8 cellular contexts compared by ENCODE assay signal in genomic region chr15:98649996-98650870, GRCh38. TPM values are rescaled to one million over a fixed set of nuclear protein-coding genes. Genes with fewer than 3 reads are reported as not detected.
DNase-seq lines count a peak whose midpoint lies in the region; ATAC-seq and TF ChIP-seq lines count a peak whose summit lies in the region.

No MANE protein-coding gene starts in this region.

- DNase-seq in NCI-H1417 (lab: John Stamatoyannopoulos, UW) (peak in 2 of 3 experiments; percentile 74 to 79), NCI-H1417 treated with DMSO at 0.1 percent for 48 hours (lab: John Stamatoyannopoulos, UW) (no peak), dedifferentiated amniotic fluid mesenchymal stem cell (ENCODE audit: extremely low spot score) (peak; percentile 19), lower leg skin (ENCODE audit: low spot score in 2 of 2) (peak in 1 of 2 donors; percentile 88), GM19238 (ENCODE audit: insufficient read length, low spot score) (no peak)
- DNase-seq in activated CD4-positive, alpha-beta T cell treated with anti-CD3 and anti-CD28 coated beads for 36 hours, result peak; percentile 68
- DNase-seq in stimulated activated CD8-positive, alpha-beta memory T cell treated with anti-CD3 and anti-CD28 coated beads, Interleukin-15, amount 100 ng/mL, for 24 hours (ENCODE audit: low read depth), result peak; percentile 2

- CTCF ChIA-PET in activated CD4-positive, alpha-beta T cell treated with anti-CD3 and anti-CD28 coated beads for 36 hours (lab: Charles Lee), result interaction anchor here (1.2 kb wide), 1 partner anchor 132 kb away, joined by 3 read pairs; no protein-coding TSS in a partner anchor

- peak; percentile 5 for ATAC-seq in activated CD4-positive, alpha-beta T cell treated with anti-CD3 and anti-CD28 coated beads for 36 hours
- no peak for ATAC-seq in HG03439 (IDR thresholded peaks at IDR 0.05; ENCODE audit: unreplicated experiment)

- H3K4me1 Mint-ChIP-seq in activated CD4-positive, alpha-beta T cell treated with anti-CD3 and anti-CD28 coated beads for 36 hours, result peaks cover 35% of the 10 kb centered on the region

- TF ChIP-seq POLR2A in lower leg skin (IDR thresholded peaks at IDR 0.05), result no peak

- TF ChIP-seq CTCF in lower leg skin (IDR thresholded peaks at IDR 0.05), result no peak

- H3K27ac Mint-ChIP-seq in activated CD4-positive, alpha-beta T cell treated with anti-CD3 and anti-CD28 coated beads for 36 hours, result peak overlapping the region; percentile 91

- intact Hi-C loops in activated CD4-positive, alpha-beta T cell treated with anti-CD3 and anti-CD28 coated beads for 36 hours (cut with DNase I, micrococcal nuclease), result loop anchor here (2.0 to 10.0 kb wide), 8 partner anchors 101 to 1947 kb away; partner anchors contain the start of genes ARRDC4 (in 1 of the 2) and LRRC28 (in 1 of the 2)
- intact Hi-C loops in lower leg skin (cut with DNase I; ENCODE audit: low total_unique reads), result loop anchor here (10.0 kb wide), 2 partner anchors 125 to 135 kb away; no protein-coding TSS in a partner anchor

- peak overlapping the region; percentile 89 for H3K4me3 Mint-ChIP-seq in activated CD4-positive, alpha-beta T cell treated with anti-CD3 and anti-CD28 coated beads for 36 hours

- peak overlapping the region; percentile 65 for H3K4me3 ChIP-seq in lower leg skin (ENCODE audit: low read depth, poor library complexity, severe bottlenecking)

- POLR2A ChIA-PET in activated CD4-positive, alpha-beta T cell treated with anti-CD3 and anti-CD28 coated beads for 36 hours (lab: Charles Lee), result no interaction called here

- peaks cover 3% of the 10 kb centered on the region for H3K36me3 Mint-ChIP-seq in activated CD4-positive, alpha-beta T cell treated with anti-CD3 and anti-CD28 coated beads for 36 hours (ENCODE audit: low read depth)

- peaks cover 15% of the 10 kb centered on the region for H3K27me3 Mint-ChIP-seq in activated CD4-positive, alpha-beta T cell treated with anti-CD3 and anti-CD28 coated beads for 36 hours

- H3K9me3 Mint-ChIP-seq in activated CD4-positive, alpha-beta T cell treated with anti-CD3 and anti-CD28 coated beads for 36 hours (ENCODE audit: low read depth), result no peaks in the 10 kb centered on the region

- WGBS in lower leg skin, 2 donors, result 0% methylated on average over 17 to 42 of the region's 88 CpGs

RNA-seq across cellular contexts. Expression of gene IGF1R, which starts 1.9 kb away (rescaled TPM):
- 10 to 100 TPM; 26.3 to 43.7 TPM for total RNA-seq in activated CD4-positive, alpha-beta T cell treated with anti-CD3 and anti-CD28 coated beads for 36 hours
- 100 to 1,000 TPM in 1 of 4 donors, 10 to 100 TPM in 3; 59.6 to 172 (median 88.5) TPM for total RNA-seq in lower leg skin

Comparison
In these comparisons a context has a peak if more than half of its experiments do, and no peak if none do; other contexts are left out.
1. DNase-seq: peak in NCI-H1417 (2 of 3), activated CD4-positive, alpha-beta T cell treated with anti-CD3 and anti-CD28 coated beads for 36 hours (single experiment), dedifferentiated amniotic fluid mesenchymal stem cell (single experiment) and stimulated activated CD8-positive, alpha-beta memory T cell treated with anti-CD3 and anti-CD28 coated beads, Interleukin-15, amount 100 ng/mL, for 24 hours (single experiment); none in NCI-H1417 treated with DMSO at 0.1 percent for 48 hours (single experiment) and GM19238 (single experiment).